In the genomic region with DNA sequence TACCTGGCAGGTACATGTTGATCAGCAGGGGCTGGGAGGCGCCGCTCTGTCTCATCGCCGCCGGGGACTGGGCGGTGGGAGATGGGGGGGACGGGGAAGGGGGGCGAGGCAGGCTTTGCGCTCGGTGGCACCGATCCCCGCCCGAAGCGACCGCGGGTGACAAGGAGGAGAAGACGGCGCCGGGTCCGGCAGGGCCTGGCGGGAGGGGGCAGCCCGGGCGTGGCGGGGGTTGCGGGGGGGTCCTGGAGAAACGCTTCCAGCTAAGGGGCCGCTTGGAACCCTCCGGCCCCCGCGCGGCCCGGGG, we compare ENCODE assay signal across 1 cellular context.
TF ChIP-seq lines count a peak whose summit lies in the region.

A gene (minus strand): TSS at position 164 of the 304 bp plus-strand sequence. CDS start 109 bp downstream, at position 55.

TF ChIP-seq in endothelial cell of umbilical vein, 7 proteins besides CTCF, POLR2A, EP300 and RAD21:
- no peak for TF ChIP-seq FOS (IDR thresholded peaks at IDR 0.05; ENCODE audit: borderline replicate concordance, insufficient read depth, low read length)
- no peak for TF ChIP-seq JUN (IDR thresholded peaks at IDR 0.05; ENCODE audit: borderline replicate concordance, insufficient read depth, insufficient read length, low read depth)
- TF ChIP-seq, protein P1, sequence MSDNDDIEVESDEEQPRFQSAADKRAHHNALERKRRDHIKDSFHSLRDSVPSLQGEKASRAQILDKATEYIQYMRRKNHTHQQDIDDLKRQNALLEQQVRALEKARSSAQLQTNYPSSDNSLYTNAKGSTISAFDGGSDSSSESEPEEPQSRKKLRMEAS (IDR thresholded peaks at IDR 0.05; ENCODE audit: insufficient read depth, insufficient read length) = no peak
- no peak for TF ChIP-seq POLR2AphosphoS5 (IDR thresholded peaks at IDR 0.05; ENCODE audit: insufficient read depth, low read depth, low read length)
- TF ChIP-seq MYC (IDR thresholded peaks at IDR 0.05; ENCODE audit: low read depth, low read length) = no peak
- TF ChIP-seq EZH2 (IDR thresholded peaks at IDR 0.05; ENCODE audit: borderline replicate concordance, low read depth, low read length, severe bottlenecking) = no peak
- TF ChIP-seq GATA2 (IDR thresholded peaks at IDR 0.05; ENCODE audit: insufficient read depth, insufficient read length, low read depth, low read length) = no peak
TF ChIP-seq in endothelial cell of umbilical vein: peak in this region for 0.
